In genomic region chr15:65101418-65101890, GRCh38 we compare ENCODE assay signal across 9 cellular contexts. TPM values are rescaled to one million over a fixed set of nuclear protein-coding genes. Genes with fewer than 3 reads are reported as not detected.
DNase-seq lines count a peak whose midpoint lies in the region; ATAC-seq and TF ChIP-seq lines count a peak whose summit lies in the region.
"Had no signal": no experiment of that assay in that cellular context is flagged by ENCODE, and none has a peak within 500 bp of the region (broad histone marks: within the 10 kb centered on the region; RNA-seq: fewer than 3 reads in every experiment).

No MANE protein-coding gene starts in this region.

- peaks cover 26% of the 10 kb centered on the region for H3K36me3 Mint-ChIP-seq in activated T-cell treated with anti-CD3 and anti-CD28 coated beads, Interleukin-2, amount 50 U/mL, for 4 hours (ENCODE audit: insufficient read depth)

- H3K4me1 Mint-ChIP-seq in activated T-cell treated with anti-CD3 and anti-CD28 coated beads, Interleukin-2, amount 50 U/mL, for 4 hours (ENCODE audit: low read depth): peaks cover 5% of the 10 kb centered on the region

- H3K36me3 ChIP-seq in neutrophil (peaks cover 33% of the 10 kb centered on the region), urinary bladder (ENCODE audit: insufficient read depth) (peaks cover 5% of the 10 kb centered on the region)

- no peaks in the 10 kb centered on the region for H3K27me3 Mint-ChIP-seq in activated T-cell treated with anti-CD3 and anti-CD28 coated beads, Interleukin-2, amount 50 U/mL, for 4 hours (ENCODE audit: low read depth)

- H3K27ac ChIP-seq in foreskin keratinocyte: no peak overlapping the region
- H3K27ac ChIP-seq in neutrophil: no peak overlapping the region
- no peak overlapping the region for H3K27ac ChIP-seq in urinary bladder (ENCODE audit: low read depth)

- WGBS in urinary bladder: 37% methylated on average over 9 of the region's 9 CpGs

- H3K4me1 ChIP-seq in foreskin keratinocyte (no peaks in the 10 kb centered on the region), neutrophil (ENCODE audit: control insufficient read depth in 1 of 2, insufficient read depth in 1 of 2, low read depth in 1 of 2, low read length in 1 of 2) (no peaks in the 10 kb centered on the region), urinary bladder (ENCODE audit: insufficient read depth) (no peaks in the 10 kb centered on the region)

- H3K9me3 ChIP-seq in neutrophil: no peaks in the 10 kb centered on the region
- H3K9me3 ChIP-seq: BLaER1 treated with 17β-estradiol and CSF1 and Interleukin-3, amounts not matched to agents 10 nM and 100 nM had no signal

- no peak overlapping the region for H3K4me3 Mint-ChIP-seq in activated T-cell treated with anti-CD3 and anti-CD28 coated beads, Interleukin-2, amount 50 U/mL, for 4 hours

- TF ChIP-seq CTCF in foreskin keratinocyte (conservative IDR thresholded peaks at IDR 0.05): peak; percentile 85
- peak; percentile 55 for TF ChIP-seq CTCF in neutrophil (IDR thresholded peaks at IDR 0.05)

- H3K27me3 ChIP-seq in foreskin keratinocyte (no peaks in the 10 kb centered on the region), neutrophil (no peaks in the 10 kb centered on the region)
- H3K27me3 ChIP-seq: BLaER1 treated with 17β-estradiol and CSF1 and Interleukin-3, amounts not matched to agents 10 nM and 100 nM had no signal

- H3K9me3 Mint-ChIP-seq in activated T-cell treated with anti-CD3 and anti-CD28 coated beads, Interleukin-2, amount 50 U/mL, for 4 hours: no peaks in the 10 kb centered on the region

- peak; percentile 24 for DNase-seq in NCI-H1436 (lab: John Stamatoyannopoulos, UW)
- no peak for DNase-seq in NCI-H1436 treated with DMSO at 0.1 percent for 48 hours (lab: John Stamatoyannopoulos, UW)
- peak; percentile 38 for DNase-seq in NCI-H1694 treated with DMSO at 0.1 percent for 48 hours (lab: John Stamatoyannopoulos, UW)
- peak; percentile 52 for DNase-seq in activated T-cell treated with anti-CD3 and anti-CD28 coated beads, Interleukin-2, amount 50 U/mL, for 4 hours
- DNase-seq in foreskin keratinocyte: peak in 1 of 2 donors; percentile 30

- ATAC-seq in activated T-cell treated with anti-CD3 and anti-CD28 coated beads, Interleukin-2, amount 50 U/mL, for 4 hours: no peak
- ATAC-seq in foreskin keratinocyte (peak; percentile 56), HG03139 (IDR thresholded peaks at IDR 0.05; ENCODE audit: unreplicated experiment) (no peak)

- H3K4me3 ChIP-seq in neutrophil (ENCODE audit: low read depth in 1 of 2, low read length in 1 of 2) (no peak overlapping the region), urinary bladder (ENCODE audit: low read depth, low read length) (peak overlapping the region; percentile 8)
- H3K4me3 ChIP-seq: BLaER1 treated with 17β-estradiol and CSF1 and Interleukin-3, amounts not matched to agents 10 nM and 100 nM had no signal

RNA-seq across cellular contexts. Expression of gene UBAP1L, which starts 13.5 kb away (rescaled TPM):
- total RNA-seq in activated T-cell treated with anti-CD3 and anti-CD28 coated beads, Interleukin-2, amount 50 U/mL, for 4 hours: 1 to 10 TPM; 5.2 to 6.1 (median 5.9) TPM
- total RNA-seq in foreskin keratinocyte (0.49 and 0.88 TPM in 2 replicates), urinary bladder (3.9 TPM)
- polyA plus RNA-seq in foreskin keratinocyte (0.23 and 0.27 TPM in 2 replicates), urinary bladder (1.9 TPM)

RNA-seq across cellular contexts. Expression of gene KBTBD13, which starts 24.9 kb away (rescaled TPM):
- total RNA-seq in activated T-cell treated with anti-CD3 and anti-CD28 coated beads, Interleukin-2, amount 50 U/mL, for 4 hours: not detected
- total RNA-seq in foreskin keratinocyte: not detected in 2 replicates
- not detected in 2 replicates for polyA plus RNA-seq in foreskin keratinocyte
- 0.32 TPM for total RNA-seq in urinary bladder
- 0.19 TPM for polyA plus RNA-seq in urinary bladder

RNA-seq across cellular contexts. Expression of gene PDCD7, which starts 32.2 kb away (rescaled TPM):
- 10 to 100 TPM; 35.0 to 38.7 (median 36.1) TPM for total RNA-seq in activated T-cell treated with anti-CD3 and anti-CD28 coated beads, Interleukin-2, amount 50 U/mL, for 4 hours
- total RNA-seq in foreskin keratinocyte (18.5 and 20.9 TPM in 2 replicates), urinary bladder (18.3 TPM)
- polyA plus RNA-seq in foreskin keratinocyte (11.7 and 15.6 TPM in 2 replicates), urinary bladder (27.3 TPM)

RNA-seq across cellular contexts. Expression of gene RASL12, which starts 33.7 kb away (rescaled TPM):
- total RNA-seq in activated T-cell treated with anti-CD3 and anti-CD28 coated beads, Interleukin-2, amount 50 U/mL, for 4 hours: not detected
- total RNA-seq in foreskin keratinocyte: not detected in 2 replicates
- not detected in 2 replicates for polyA plus RNA-seq in foreskin keratinocyte
- 54.6 TPM for total RNA-seq in urinary bladder
- 85.0 TPM for polyA plus RNA-seq in urinary bladder

RNA-seq across cellular contexts. Expression of gene SLC51B, which starts 56.3 kb away (rescaled TPM):
- total RNA-seq in activated T-cell treated with anti-CD3 and anti-CD28 coated beads, Interleukin-2, amount 50 U/mL, for 4 hours: not detected
- total RNA-seq in foreskin keratinocyte (not detected in 2 replicates), urinary bladder (not detected)
- polyA plus RNA-seq in foreskin keratinocyte (not detected in 2 replicates), urinary bladder (0.44 TPM)
